Comparison of ENCODE assay signal across 8 cellular contexts in the genomic region with DNA sequence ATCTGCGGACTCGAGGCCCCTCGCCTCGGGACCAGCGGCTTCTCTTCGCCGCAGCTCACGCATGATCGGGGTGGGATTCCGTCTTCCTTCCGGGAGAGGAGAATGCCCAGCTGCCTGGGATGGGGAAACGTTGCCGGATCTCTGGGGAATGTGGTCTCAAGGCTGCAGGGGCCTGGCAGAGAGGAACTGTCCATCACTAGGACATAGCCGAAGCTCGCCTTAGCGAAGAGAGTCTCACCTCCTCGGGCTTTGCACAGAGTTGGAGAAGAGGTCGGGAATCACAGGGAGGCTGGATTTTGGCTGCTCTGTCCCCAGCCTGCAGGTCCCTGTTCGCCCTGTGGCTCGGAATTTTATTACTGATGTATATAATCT. TPM values are rescaled to one million over a fixed set of nuclear protein-coding genes. Genes with fewer than 3 reads are reported as not detected.
DNase-seq lines count a peak whose midpoint lies in the region; ATAC-seq, FAIRE-seq and TF ChIP-seq lines count a peak whose summit lies in the region.

No MANE protein-coding gene starts in this region.

- no peak overlapping the region for H2AFZ ChIP-seq in H1 (ENCODE audit: low read length)

- peaks cover 9 to 11% of the 10 kb centered on the region in 2 experiments for H4K20me1 ChIP-seq in H1 (replicated peaks in 1 of 2; ENCODE audit: control insufficient read depth in 1 of 2, insufficient read depth in 2 of 2, low read length in 2 of 2)

- H3K4me2 ChIP-seq in H1 (ENCODE audit: insufficient read depth in 1 of 2, low read depth in 2 of 2, low read length in 2 of 2) = peak overlapping the region; percentile 87 to 93

- no peak overlapping the region for H3K23ac ChIP-seq in H1 (ENCODE audit: insufficient read length)

- TF ChIP-seq EP300 in H1 (IDR thresholded peaks at IDR 0.05; ENCODE audit: borderline replicate concordance in 1 of 2, low read depth in 2 of 2, low read length in 2 of 2) = no peak

- H2AK5ac ChIP-seq in H1 (ENCODE audit: low read depth, low read length) = no peak overlapping the region

- DNase-seq in GM12864 (ENCODE audit: low read depth) (no peak), H1 (ENCODE audit: low read depth in 1 of 2, low spot score in 2 of 2) (no peak), LoVo (ENCODE audit: low spot score) (no peak), DMS114 treated with DMSO at 0.1 percent for 48 hours (lab: John Stamatoyannopoulos, UW; ENCODE audit: unreplicated experiment) (no peak)
- DNase-seq in activated CD8-positive, alpha-beta memory T cell treated with anti-CD3 and anti-CD28 coated beads, Interleukin-2, amount 50 U/mL, for 4 hours = no peak

- TF ChIP-seq POLR2A in H1 (IDR thresholded peaks at IDR 0.05; ENCODE audit: control extremely low read depth in 1 of 2, low read depth in 2 of 2, low read length in 2 of 2) = no peak

- peaks cover 0 to 12% (median 8%) of the 10 kb centered on the region in 4 experiments; a peak in 2 of 8 replicates for H3K36me3 ChIP-seq in H1 (ENCODE audit: control insufficient read depth in 2 of 4, insufficient read depth in 4 of 4, low read length in 3 of 4)
- H3K36me3 ChIP-seq in muscle layer of colon (ENCODE audit: insufficient read depth, low read length) = no peaks in the 10 kb centered on the region

- H3K9ac ChIP-seq in H1 (replicated peaks in 1 of 4; ENCODE audit: extremely low read depth in 1 of 4, low read depth in 3 of 4, low read length in 3 of 4) (peak overlapping the region; percentile 77 to 85 (median 84); a peak in 6 of 7 replicates), muscle layer of colon (ENCODE audit: low read length) (peak overlapping the region; percentile 20)

- H2BK20ac ChIP-seq in H1 (ENCODE audit: low read length) = no peak overlapping the region

- peak overlapping the region; percentile 67; the same call in 1 of the 2 replicates for H2BK5ac ChIP-seq in H1 (ENCODE audit: low read depth, low read length)

- POLR2A ChIA-PET in H1 (lab: Charles Lee; ENCODE audit: partially characterized antibody) = interaction anchor here (0.6 to 2.2 kb wide), 6 partner anchors 9 to 258 kb away, joined by 3 to 11 read pairs (median 4); a partner anchor contains a TSS

- peak overlapping the region; percentile 87 for H3K56ac ChIP-seq in H1 (replicated peaks; ENCODE audit: insufficient read length, low read depth, low read length)

- H3K27me3 ChIP-seq in H1 (replicated peaks in 1 of 4; ENCODE audit: control insufficient read depth in 3 of 4, extremely low read depth in 1 of 4, insufficient read depth in 3 of 4, low read length in 3 of 4) = no peaks in the 10 kb centered on the region
- H3K27me3 ChIP-seq in muscle layer of colon (ENCODE audit: control insufficient read depth in 1 of 2, insufficient read depth in 2 of 2, low read length in 2 of 2) = no peaks in the 10 kb centered on the region

- CTCF ChIA-PET in H1 (lab: Charles Lee; ENCODE audit: partially characterized antibody) = interaction anchor here (1.0 to 1.1 kb wide), 3 partner anchors 29 to 148 kb away, joined by 3 to 4 read pairs (median 3); no protein-coding TSS in a partner anchor

- peak overlapping the region; percentile 69; the same call in 1 of the 2 replicates for H4K8ac ChIP-seq in H1 (ENCODE audit: extremely low read depth, insufficient read depth, low read length)

- H2BK120ac ChIP-seq in H1 (replicated peaks; ENCODE audit: low read depth, low read length) = peak overlapping the region; percentile 36

- peak overlapping the region; percentile 9; the same call in 1 of the 2 replicates for H3K27ac ChIP-seq in H1 (ENCODE audit: low read depth, low read length)
- no peak overlapping the region for H3K27ac ChIP-seq in muscle layer of colon (ENCODE audit: low read depth, low read length)

- peak overlapping the region; percentile 4 for H3K14ac ChIP-seq in H1 (ENCODE audit: insufficient read length)

- H2BK12ac ChIP-seq in H1 (ENCODE audit: low read depth, low read length) = no peak overlapping the region; the same call in 1 of the 2 replicates

- peak overlapping the region; percentile 57 for H3K4ac ChIP-seq in H1 (replicated peaks; ENCODE audit: insufficient read length, low read depth, low read length)

- H3K79me1 ChIP-seq in H1 (ENCODE audit: low read depth, low read length) = peaks cover 3% of the 10 kb centered on the region

- peaks cover 17% of the 10 kb centered on the region for H3K23me2 ChIP-seq in H1 (ENCODE audit: low read depth, low read length)

- WGBS in H1 (ENCODE audit: extremely low coverage in 1 of 2, insufficient coverage in 1 of 2, insufficient read length in 1 of 2, insufficient replicate concordance in 2 of 2, low coverage in 1 of 2, low lambda C conversion rate in 2 of 2, missing lambda C conversion rate in 1 of 2), 2 experiments = 4% methylated on average over 20 of the region's 20 CpGs; no CpG with 5 or more reads in 1 of the 2 experiments

- peak overlapping the region; percentile 71; the same call in 1 of the 2 replicates for H3K18ac ChIP-seq in H1 (ENCODE audit: extremely low read depth, low read length)

- H3K4me1 ChIP-seq in H1 (replicated peaks in 1 of 4; ENCODE audit: control insufficient read depth in 3 of 4, insufficient read depth in 4 of 4, low read length in 3 of 4) = peaks cover 9 to 20% (median 17%) of the 10 kb centered on the region in 4 experiments; a peak in 6 of 7 replicates
- H3K4me1 ChIP-seq in muscle layer of colon (ENCODE audit: insufficient read depth, low read length) = peaks cover 17% of the 10 kb centered on the region

- no peak overlapping the region for H4K5ac ChIP-seq in H1 (ENCODE audit: insufficient read length, low read depth, low read length)

- no peak for FAIRE-seq in H1 (lab: Jason Lieb, UNC)

- H2BK15ac ChIP-seq in H1 (ENCODE audit: low read length) = no peak overlapping the region

- H3K9me3 ChIP-seq in H1 (ENCODE audit: insufficient read depth in 2 of 2, low read depth in 1 of 2, low read length in 1 of 2) (no peaks in the 10 kb centered on the region), muscle layer of colon (ENCODE audit: low read length) (no peaks in the 10 kb centered on the region)

- no peak for ATAC-seq in GM18870 (IDR thresholded peaks at IDR 0.05; ENCODE audit: unreplicated experiment)

- H3K4me3 ChIP-seq in GM12864 (ENCODE audit: low read depth, low read length) (peak overlapping the region; percentile 50), H1 (ENCODE audit: extremely low read depth in 1 of 4, insufficient read depth in 2 of 4, low read depth in 3 of 4, low read length in 4 of 4) (peak overlapping the region; percentile 69 to 86 (median 80)), muscle layer of colon (ENCODE audit: low read depth in 1 of 2, low read length in 2 of 2) (peak overlapping the region; percentile 34 to 87)

- TF ChIP-seq RAD21 in H1 (IDR thresholded peaks at IDR 0.05 in 1 of 2, conservative IDR thresholded peaks at IDR 0.05 in 1 of 2; ENCODE audit: low read depth in 2 of 2, low read length in 2 of 2) = no peak

- TF ChIP-seq CTCF in GM12864 (IDR thresholded peaks at IDR 0.05; ENCODE audit: low read depth, low read length, missing control alignments) (no peak), H1 (IDR thresholded peaks at IDR 0.05; ENCODE audit: control extremely low read depth in 1 of 3, insufficient read depth in 1 of 3, low read depth in 1 of 3, low read length in 3 of 3) (no peak)

- H4K91ac ChIP-seq in H1 (replicated peaks; ENCODE audit: insufficient read length, low read length) = peak overlapping the region; percentile 52

- peaks cover 45 to 58% of the 10 kb centered on the region in 2 experiments for H3K79me2 ChIP-seq in H1 (ENCODE audit: control insufficient read depth in 1 of 2, insufficient read depth in 2 of 2, low read length in 2 of 2)

TF ChIP-seq in PFSK-1, 5 proteins besides CTCF, POLR2A, EP300 and RAD21 (continues in another document):
- TF ChIP-seq TAF1 (IDR thresholded peaks at IDR 0.05; ENCODE audit: borderline replicate concordance, insufficient read depth, low read length) = no peak

TF ChIP-seq in H1, 55 proteins besides CTCF, POLR2A, EP300 and RAD21:
- TF ChIP-seq KDM1A (IDR thresholded peaks at IDR 0.05; ENCODE audit: borderline replicate concordance, low read length) = no peak
- TF ChIP-seq SIN3A (conservative IDR thresholded peaks at IDR 0.05 in 1 of 2, IDR thresholded peaks at IDR 0.05 in 1 of 2; ENCODE audit: low read depth in 1 of 2, low read length in 2 of 2) = 0 out of 4 replicates have a peak, but pooled peaks of 1 of the 2 experiments have one; percentile 16

RNA-seq across cellular contexts. Expression of a gene that starts 1.4 kb away (rescaled TPM):
- polyA plus RNA-seq in PFSK-1 (2012; ENCODE audit: insufficient read length, low read depth) = 34.4 TPM
- 210 and 216 TPM in 2 replicates for total RNA-seq in H1 (2021; fragmentation: NEBNext Ultra II Directional; extraction: Animal tissue kit (Norgen Biotek cat#: 25700))
- 48.4 and 54.7 TPM in 2 replicates for polyA plus RNA-seq in H1 (2011; rRNA removed)
- 85.7 TPM for polyA plus RNA-seq in H1 (2011; cell fraction: cytosol; rRNA removed)
- 309 TPM for polyA plus RNA-seq in H1 (2011; cell fraction: nucleus; rRNA removed)
- 92.2 to 129 TPM (median 115 TPM) in 4 replicates for polyA plus RNA-seq in H1 (2012, experiment 1 of 2)
- polyA plus RNA-seq in H1 (2012, experiment 2 of 2) = 5.2 TPM
- polyA plus RNA-seq in H1 (2013, experiment 1 of 2) = 122 TPM
- 118 TPM for polyA plus RNA-seq in H1 (2013, experiment 2 of 2)
- polyA minus RNA-seq in H1 (2011; rRNA and poly(A)+ RNA removed) = 477 and 553 TPM in 2 replicates
- polyA minus RNA-seq in H1 (2011; cell fraction: cytosol; rRNA and poly(A)+ RNA removed) = 88.9 TPM
- polyA minus RNA-seq in H1 (2011; cell fraction: nucleus; rRNA and poly(A)+ RNA removed) = 219 TPM
